24 cellular contexts compared by ENCODE assay signal in the genomic region with DNA sequence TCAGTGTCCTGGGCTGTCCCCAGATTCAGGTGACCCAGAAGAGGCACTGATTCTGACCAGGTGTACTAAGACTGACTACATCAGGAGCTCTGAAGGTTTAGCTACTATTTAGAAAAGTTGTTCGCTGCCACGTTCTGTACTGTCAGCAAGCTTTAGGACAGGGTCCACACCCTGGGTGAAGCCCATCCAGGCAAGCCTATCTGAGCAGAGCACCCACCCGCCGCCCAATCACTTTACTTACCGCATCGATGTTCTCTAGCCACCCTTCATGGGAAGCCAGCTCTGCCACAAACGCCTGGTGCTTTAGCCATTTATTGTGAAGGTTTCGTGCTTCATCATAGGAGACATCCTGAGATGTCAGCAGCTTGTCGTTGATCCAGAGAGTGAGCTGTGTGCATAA.
A peak's percentile ranks its signal among the peaks of the same experiment; 100 is the strongest.
DNase-seq lines count a peak whose midpoint lies in the region; ATAC-seq, FAIRE-seq and TF ChIP-seq lines count a peak whose summit lies in the region.
"Had no signal": no experiment of that assay in that cellular context is flagged by ENCODE, and none has a peak within 500 bp of the region (broad histone marks: within the 10 kb centered on the region; RNA-seq: fewer than 3 reads in every experiment).

No MANE protein-coding gene starts in this region.

- peak; percentile 7 for DNase-seq in Right ventricle myocardium inferior (ENCODE audit: missing footprints)
- DNase-seq in cardiac septum (ENCODE audit: low spot score), result no peak
- DNase-seq in chondrocyte (ENCODE audit: low spot score), result peak; percentile 68
- no peak for DNase-seq in urothelium cell line (ENCODE audit: low spot score)
- no peak for DNase-seq in GM23338 (ENCODE audit: low spot score)
- no peak for DNase-seq in SHP77 (lab: John Stamatoyannopoulos, UW)
- DNase-seq: AML-193; Caco-2; CD4-positive, alpha-beta T cell; CD8-positive, alpha-beta T cell; DMS 273 treated with DMSO at 0.1 percent for 48 hours; DMS153; DMS53; DMS79; DND-41; EL; GDM1 had no signal

- H3F3A ChIP-seq in GM23338 (replicated peaks; ENCODE audit: low read depth), result no peaks in the 10 kb centered on the region

- no peaks in the 10 kb centered on the region for H4K20me1 ChIP-seq in GM23338 (replicated peaks; ENCODE audit: insufficient read depth)
- H4K20me1 ChIP-seq: BLaER1 treated with 17β-estradiol and CSF1 and Interleukin-3, amounts not matched to agents 10 nM and 100 nM had no signal

- FAIRE-seq in urothelium cell line (lab: Jason Lieb, UNC), result peak; percentile 86
- FAIRE-seq: A549, GM12878, GM19239 had no signal

- no peaks in the 10 kb centered on the region for H3K27me3 Mint-ChIP-seq in chondrocyte (ENCODE audit: low read depth)
- peaks cover 3% of the 10 kb centered on the region for H3K27me3 Mint-ChIP-seq in GM23338 (ENCODE audit: insufficient read depth, low read depth, poor library complexity)
- H3K27me3 Mint-ChIP-seq: CD4-positive, alpha-beta T cell had no signal

- no peak overlapping the region for H3K4me2 ChIP-seq in GM23338
- H3K4me2 ChIP-seq: A549; BLaER1 treated with 17β-estradiol and CSF1 and Interleukin-3, amounts not matched to agents 10 nM and 100 nM had no signal

- intact Hi-C loops in Right ventricle myocardium inferior (cut with DNase I), result no loop called here
- intact Hi-C loops in cardiac septum (cut with DNase I), result no loop called here

- ATAC-seq in Right ventricle myocardium inferior, result no peak
- ATAC-seq in GM23338, result no peak
- ATAC-seq: A549; CD8-positive, alpha-beta T cell; GM12878 had no signal

- H3K4me3 Mint-ChIP-seq in chondrocyte (ENCODE audit: unreplicated experiment), result no peak overlapping the region
- H3K4me3 Mint-ChIP-seq in GM23338, result no peak overlapping the region
- H3K4me3 Mint-ChIP-seq: B cell; CD4-positive, alpha-beta T cell; CD8-positive, alpha-beta T cell had no signal

- H3K36me3 Mint-ChIP-seq in chondrocyte (ENCODE audit: low read depth), result peaks cover 5% of the 10 kb centered on the region
- no peaks in the 10 kb centered on the region for H3K36me3 Mint-ChIP-seq in GM23338 (ENCODE audit: low read depth)
- H3K36me3 Mint-ChIP-seq: CD8-positive, alpha-beta T cell had no signal

- no peaks in the 10 kb centered on the region for H3K79me2 ChIP-seq in GM23338 (replicated peaks; ENCODE audit: insufficient read depth)

- H3K4me1 ChIP-seq in GM23338 (ENCODE audit: insufficient read depth), result no peaks in the 10 kb centered on the region
- H3K4me1 ChIP-seq: BLaER1 treated with 17β-estradiol and CSF1 and Interleukin-3, amounts not matched to agents 10 nM and 100 nM; Caco-2 had no signal

- H3K27ac Mint-ChIP-seq in chondrocyte (ENCODE audit: unreplicated experiment) (no peak overlapping the region), GM23338 (no peak overlapping the region)
- H3K27ac Mint-ChIP-seq: B cell; CD4-positive, alpha-beta T cell; CD8-positive, alpha-beta T cell had no signal

- peaks cover 5% of the 10 kb centered on the region; the same call in 1 of the 2 replicates for H3K9me2 ChIP-seq in GM23338 (ENCODE audit: insufficient read depth)

- H3K4me1 Mint-ChIP-seq in chondrocyte (ENCODE audit: low read depth), result peaks cover 24% of the 10 kb centered on the region
- no peaks in the 10 kb centered on the region for H3K4me1 Mint-ChIP-seq in GM23338
- H3K4me1 Mint-ChIP-seq: B cell had no signal

- H3K27ac ChIP-seq in GM23338 (ENCODE audit: low read depth), result no peak overlapping the region
- H3K27ac ChIP-seq: 22Rv1; A549; BLaER1 treated with 17β-estradiol and CSF1 and Interleukin-3, amounts not matched to agents 10 nM and 100 nM; C4-2B had no signal

- H3K27me3 ChIP-seq in GM23338 (ENCODE audit: insufficient read depth), result no peaks in the 10 kb centered on the region
- H3K27me3 ChIP-seq: BLaER1 treated with 17β-estradiol and CSF1 and Interleukin-3, amounts not matched to agents 10 nM and 100 nM had no signal

- H3K9me3 Mint-ChIP-seq in chondrocyte (ENCODE audit: low read depth) (no peaks in the 10 kb centered on the region), GM23338 (no peaks in the 10 kb centered on the region)
- H3K9me3 Mint-ChIP-seq: CD4-positive, alpha-beta T cell; CD8-positive, alpha-beta T cell had no signal

- H3K4me3 ChIP-seq in GM23338, result no peak overlapping the region
- H3K4me3 ChIP-seq: A549; BLaER1 treated with 17β-estradiol and CSF1 and Interleukin-3, amounts not matched to agents 10 nM and 100 nM; GM12878 had no signal

- no peak overlapping the region for H2AFZ ChIP-seq in GM23338

- TF ChIP-seq CTCF in chondrocyte (IDR thresholded peaks at IDR 0.05), result no peak
- TF ChIP-seq CTCF in GM23338 (conservative IDR thresholded peaks at IDR 0.05; ENCODE audit: low read depth in 2 of 2), result no peak

- no peaks in the 10 kb centered on the region for H3K36me3 ChIP-seq in GM23338 (ENCODE audit: insufficient read depth)
- H3K36me3 ChIP-seq: BLaER1 treated with 17β-estradiol and CSF1 and Interleukin-3, amounts not matched to agents 10 nM and 100 nM had no signal

TF ChIP-seq in GM23338, 12 proteins besides CTCF, POLR2A, EP300 and RAD21 (continues in another document):
- no peak for TF ChIP-seq EZH2 (IDR thresholded peaks at IDR 0.05; ENCODE audit: low read depth, unreplicated experiment)
- no peak for TF ChIP-seq JUNB (IDR thresholded peaks at IDR 0.05; ENCODE audit: unreplicated experiment)
- TF ChIP-seq ZNF331 (CRISPR knock-in tag; IDR thresholded peaks at IDR 0.05; ENCODE audit: low read depth), result no peak
- TF ChIP-seq, protein P1, sequence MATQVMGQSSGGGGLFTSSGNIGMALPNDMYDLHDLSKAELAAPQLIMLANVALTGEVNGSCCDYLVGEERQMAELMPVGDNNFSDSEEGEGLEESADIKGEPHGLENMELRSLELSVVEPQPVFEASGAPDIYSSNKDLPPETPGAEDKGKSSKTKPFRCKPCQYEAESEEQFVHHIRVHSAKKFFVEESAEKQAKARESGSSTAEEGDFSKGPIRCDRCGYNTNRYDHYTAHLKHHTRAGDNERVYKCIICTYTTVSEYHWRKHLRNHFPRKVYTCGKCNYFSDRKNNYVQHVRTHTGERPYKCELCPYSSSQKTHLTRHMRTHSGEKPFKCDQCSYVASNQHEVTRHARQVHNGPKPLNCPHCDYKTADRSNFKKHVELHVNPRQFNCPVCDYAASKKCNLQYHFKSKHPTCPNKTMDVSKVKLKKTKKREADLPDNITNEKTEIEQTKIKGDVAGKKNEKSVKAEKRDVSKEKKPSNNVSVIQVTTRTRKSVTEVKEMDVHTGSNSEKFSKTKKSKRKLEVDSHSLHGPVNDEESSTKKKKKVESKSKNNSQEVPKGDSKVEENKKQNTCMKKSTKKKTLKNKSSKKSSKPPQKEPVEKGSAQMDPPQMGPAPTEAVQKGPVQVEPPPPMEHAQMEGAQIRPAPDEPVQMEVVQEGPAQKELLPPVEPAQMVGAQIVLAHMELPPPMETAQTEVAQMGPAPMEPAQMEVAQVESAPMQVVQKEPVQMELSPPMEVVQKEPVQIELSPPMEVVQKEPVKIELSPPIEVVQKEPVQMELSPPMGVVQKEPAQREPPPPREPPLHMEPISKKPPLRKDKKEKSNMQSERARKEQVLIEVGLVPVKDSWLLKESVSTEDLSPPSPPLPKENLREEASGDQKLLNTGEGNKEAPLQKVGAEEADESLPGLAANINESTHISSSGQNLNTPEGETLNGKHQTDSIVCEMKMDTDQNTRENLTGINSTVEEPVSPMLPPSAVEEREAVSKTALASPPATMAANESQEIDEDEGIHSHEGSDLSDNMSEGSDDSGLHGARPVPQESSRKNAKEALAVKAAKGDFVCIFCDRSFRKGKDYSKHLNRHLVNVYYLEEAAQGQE (IDR thresholded peaks at IDR 0.05; ENCODE audit: unreplicated experiment), result no peak
- no peak for TF ChIP-seq POLR2AphosphoS5 (IDR thresholded peaks at IDR 0.05; ENCODE audit: low read depth)
- no peak for TF ChIP-seq EZH2phosphoT487 (IDR thresholded peaks at IDR 0.05; ENCODE audit: unreplicated experiment)

Comparison
In these comparisons a context has a peak if more than half of its experiments do, and no peak if none do; other contexts are left out.
1. DNase-seq: peak in Right ventricle myocardium inferior (single experiment) and chondrocyte (single experiment); none in cardiac septum (single experiment), urothelium cell line (single experiment), GM23338 (single experiment) and SHP77 (0 of 2).